Comparison of ENCODE assay signal across 21 cellular contexts in the genomic region with DNA sequence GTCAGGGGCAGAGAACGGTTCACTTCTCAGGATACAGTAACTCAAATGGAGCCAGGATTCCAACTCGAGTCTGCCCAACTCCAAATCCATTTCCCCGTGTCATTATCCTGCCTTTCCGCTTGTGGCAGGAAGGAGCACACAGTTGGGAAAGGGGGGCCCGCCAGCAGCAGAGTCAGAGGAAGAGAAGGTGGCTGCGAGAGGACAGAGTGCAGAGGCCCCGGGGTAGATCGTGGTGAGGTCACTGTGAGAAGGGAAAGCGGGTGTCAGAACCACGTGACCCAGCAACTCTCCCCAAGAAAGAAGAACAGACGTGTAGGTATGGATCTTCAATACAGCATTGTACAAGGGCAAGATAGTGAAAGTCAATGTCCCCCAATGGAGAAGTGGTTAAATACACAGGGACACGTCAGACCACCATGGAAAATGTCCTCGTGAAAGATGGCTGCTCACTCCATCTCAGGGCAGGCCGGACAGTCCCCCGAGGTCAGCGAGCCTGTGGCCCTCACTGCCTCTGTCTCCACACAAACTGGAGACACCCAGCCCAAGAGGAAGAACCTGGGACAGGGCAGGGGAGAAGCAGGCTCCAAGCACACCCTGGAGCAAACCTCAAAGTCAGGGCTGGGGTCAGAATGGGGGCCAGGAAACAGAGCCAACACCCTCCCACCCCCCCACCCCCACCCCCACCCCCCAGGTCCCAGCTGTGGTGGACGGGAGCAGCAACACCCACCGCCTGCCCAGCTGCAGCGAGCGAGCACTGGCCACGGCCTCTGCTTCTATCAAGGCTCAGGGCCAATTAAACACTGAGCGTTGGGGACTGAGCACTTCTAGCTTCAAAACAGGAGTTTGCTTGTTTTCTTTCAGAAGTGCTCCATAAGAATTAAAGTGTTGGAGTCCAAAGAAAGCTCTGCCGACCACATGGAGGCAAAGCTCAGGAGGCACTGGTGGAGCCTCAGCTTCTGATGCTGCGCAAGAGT.
"Had no signal": no experiment of that assay in that cellular context is flagged by ENCODE, and none has a peak within 500 bp of the region (broad histone marks: within the 10 kb centered on the region; RNA-seq: fewer than 3 reads in every experiment).

No MANE protein-coding gene starts in this region.

- H3K27me3 ChIP-seq: body of pancreas, colonic mucosa, left lung, neutrophil had no signal

- H3K4me1 Mint-ChIP-seq: activated B cell treated with CpG ODN at 0.5 μM for 24 hours had no signal

- FAIRE-seq: endometrium, frontal cortex had no signal

- H3K4me3 ChIP-seq: body of pancreas, colonic mucosa, left lung, mucosa of descending colon had no signal

- H3K9me3 ChIP-seq: body of pancreas, colonic mucosa, left lung, mucosa of descending colon, neutrophil had no signal

- H3K9me3 Mint-ChIP-seq: activated CD4-positive, alpha-beta memory T cell treated with anti-CD3 and anti-CD28 coated beads for 36 hours had no signal

- H3K4me3 Mint-ChIP-seq: activated B cell treated with CpG ODN at 0.5 μM for 24 hours; activated CD4-positive, alpha-beta memory T cell treated with anti-CD3 and anti-CD28 coated beads for 36 hours; activated T-helper 17 cell treated with anti-CD3 and anti-CD28 coated beads, Interleukin-2, amount 50 U/mL, for 72 hours; memory B cell; stimulated activated naive CD8-positive, alpha-beta T cell treated with anti-CD3 and anti-CD28 coated beads, Interleukin-15, amount 100 ng/mL, for 72 hours; type B pancreatic cell had no signal

- H3K27ac ChIP-seq: body of pancreas, colonic mucosa, left lung, neutrophil had no signal

- H3K27me3 Mint-ChIP-seq: activated B cell treated with CpG ODN at 0.5 μM for 24 hours; activated CD4-positive, alpha-beta memory T cell treated with anti-CD3 and anti-CD28 coated beads for 36 hours; activated T-helper 17 cell treated with anti-CD3 and anti-CD28 coated beads, Interleukin-2, amount 50 U/mL, for 72 hours; memory B cell; naive B cell; stimulated activated naive CD8-positive, alpha-beta T cell treated with anti-CD3 and anti-CD28 coated beads, Interleukin-15, amount 100 ng/mL, for 72 hours; type B pancreatic cell had no signal

- DNase-seq: activated B cell treated with CpG ODN at 0.5 μM for 24 hours; activated CD4-positive, alpha-beta memory T cell treated with anti-CD3 and anti-CD28 coated beads for 36 hours; activated CD4-positive, alpha-beta T cell treated with anti-CD3 and anti-CD28 coated beads for 4 hours; activated naive CD4-positive, alpha-beta T cell; activated T-cell treated with anti-CD3 and anti-CD28 coated beads for 4 hours; caudate nucleus; colonic mucosa; left lung; mucosa of descending colon; naive B cell; stimulated activated CD4-positive, alpha-beta T cell treated with anti-CD3 and anti-CD28 coated beads, Interleukin-12 subunit alpha, Interleukin-12 subunit beta, amount 100 ng/mL, for 4 hours; stimulated activated CD4-positive, alpha-beta T cell treated with anti-CD3 and anti-CD28 coated beads, Interleukin-1b, Interleukin-23, amount 100 ng/mL, for 48 hours; stimulated activated CD8-positive, alpha-beta memory T cell treated with anti-CD3 and anti-CD28 coated beads, Interleukin-4, amount 100 ng/mL, for 48 hours; stimulated activated naive CD8-positive, alpha-beta T cell treated with anti-CD3 and anti-CD28 coated beads, Interleukin-15, amount 100 ng/mL, for 72 hours had no signal

- ATAC-seq: activated T-helper 17 cell treated with anti-CD3 and anti-CD28 coated beads, Interleukin-2, amount 50 U/mL, for 72 hours; body of pancreas; left lung; mucosa of descending colon; stimulated activated naive CD8-positive, alpha-beta T cell treated with anti-CD3 and anti-CD28 coated beads, Interleukin-15, amount 100 ng/mL, for 72 hours had no signal

- H3K36me3 ChIP-seq: colonic mucosa, neutrophil had no signal

- H3K27ac Mint-ChIP-seq: activated B cell treated with CpG ODN at 0.5 μM for 24 hours; activated CD4-positive, alpha-beta memory T cell treated with anti-CD3 and anti-CD28 coated beads for 36 hours; activated T-helper 17 cell treated with anti-CD3 and anti-CD28 coated beads, Interleukin-2, amount 50 U/mL, for 72 hours; memory B cell; type B pancreatic cell had no signal

- H3K4me1 ChIP-seq: body of pancreas, colonic mucosa, left lung had no signal
